ENCODE assay signal across 9 cellular contexts in the genomic region with DNA sequence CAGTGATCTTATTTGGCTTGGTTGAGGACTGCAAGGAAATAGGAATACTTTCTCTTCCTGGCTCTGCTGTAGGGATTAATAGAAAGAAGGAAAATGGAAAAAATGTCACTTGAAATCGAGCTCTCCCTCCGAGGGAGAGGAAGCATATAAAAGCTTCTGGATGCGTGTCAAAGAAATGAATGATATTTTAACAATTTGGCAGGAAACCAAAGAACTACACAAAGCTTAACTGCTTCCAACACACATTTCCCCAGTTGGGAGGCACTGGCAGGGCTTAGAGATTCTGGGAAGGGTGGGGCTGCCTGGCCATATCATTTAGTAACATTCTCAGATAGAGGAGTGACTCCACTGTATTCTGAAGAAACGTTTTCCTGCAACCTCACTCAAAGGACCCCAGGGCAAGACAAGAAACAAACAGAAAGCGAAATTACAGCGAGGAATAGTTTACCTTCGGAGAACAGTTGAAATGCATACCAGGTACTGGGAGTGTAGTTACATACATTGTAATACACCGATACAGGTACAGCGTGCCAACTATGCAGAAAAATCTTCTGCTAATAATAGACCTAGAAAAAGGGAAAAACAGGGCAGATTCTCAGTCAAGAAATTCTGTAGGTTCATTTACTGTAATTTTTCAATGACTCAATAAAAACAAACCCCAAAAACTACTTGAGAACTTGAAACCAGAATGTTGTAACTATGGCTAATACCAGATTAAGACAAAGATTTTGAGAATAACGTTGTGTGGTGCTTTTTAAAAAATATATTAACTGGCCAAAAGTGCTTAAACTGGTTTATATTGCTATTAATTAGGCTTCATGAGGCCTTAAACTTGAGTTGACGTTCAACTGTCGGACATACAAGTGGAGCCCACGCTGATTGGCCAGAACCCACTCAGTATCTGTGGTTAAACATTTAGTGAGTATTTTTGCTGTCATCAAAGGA.
DNase-seq lines count a peak whose midpoint lies in the region; ATAC-seq and TF ChIP-seq lines count a peak whose summit lies in the region.
"Had no signal": no experiment of that assay in that cellular context is flagged by ENCODE, and none has a peak within 500 bp of the region (broad histone marks: within the 10 kb centered on the region; RNA-seq: fewer than 3 reads in every experiment).

No MANE protein-coding gene starts in this region.

- no peak overlapping the region for H3K9ac ChIP-seq in endodermal cell (ENCODE audit: extremely low read depth, low read length, poor library complexity, severe bottlenecking)

- POLR2A ChIA-PET in RWPE1 (lab: Yijun Ruan, JAX; ENCODE audit: low non-redundant PET), result no interaction called here

- no peaks in the 10 kb centered on the region for H3K27me3 Mint-ChIP-seq in endodermal cell (ENCODE audit: insufficient read depth)
- no peaks in the 10 kb centered on the region for H3K27me3 Mint-ChIP-seq in activated naive CD8-positive, alpha-beta T cell treated with anti-CD3 and anti-CD28 coated beads for 36 hours

- H3K27ac ChIP-seq in RWPE1, result no peak overlapping the region
- H3K27ac ChIP-seq in psoas muscle, result peak overlapping the region; percentile 77
- H3K27ac ChIP-seq in endodermal cell (ENCODE audit: low read depth, low read length), result no peak overlapping the region

- TF ChIP-seq CTCF in RWPE1 (conservative IDR thresholded peaks at IDR 0.05; ENCODE audit: low read depth), result no peak
- no peak for TF ChIP-seq CTCF in psoas muscle (IDR thresholded peaks at IDR 0.05)
- no peak for TF ChIP-seq CTCF in endodermal cell (conservative IDR thresholded peaks at IDR 0.05)

- H3K27me3 ChIP-seq in psoas muscle (ENCODE audit: insufficient read depth in 3 of 3, low read length in 2 of 3) (no peaks in the 10 kb centered on the region), endodermal cell (ENCODE audit: control insufficient read depth, insufficient read depth, low read length, poor library complexity, severe bottlenecking) (no peaks in the 10 kb centered on the region)

- H3K4me3 ChIP-seq in psoas muscle, result peak overlapping the region; percentile 61
- no peak overlapping the region for H3K4me3 ChIP-seq in endodermal cell (ENCODE audit: low read length)

- H3K27ac Mint-ChIP-seq in endodermal cell, result no peak overlapping the region
- H3K27ac Mint-ChIP-seq in activated naive CD8-positive, alpha-beta T cell treated with anti-CD3 and anti-CD28 coated beads for 36 hours, result no peak overlapping the region

- intact Hi-C loops in psoas muscle (cut with DNase I), result loop anchor here in 1 of 2 donors (5.0 kb wide), 1 partner anchor 295 kb away; the partner anchor contains the start of gene SGMS1

- H3K9me3 Mint-ChIP-seq in endodermal cell, result no peaks in the 10 kb centered on the region
- no peaks in the 10 kb centered on the region for H3K9me3 Mint-ChIP-seq in activated naive CD8-positive, alpha-beta T cell treated with anti-CD3 and anti-CD28 coated beads for 36 hours

- peaks cover 5% of the 10 kb centered on the region for H3K4me1 Mint-ChIP-seq in endodermal cell
- peaks cover 2% of the 10 kb centered on the region for H3K4me1 Mint-ChIP-seq in activated naive CD8-positive, alpha-beta T cell treated with anti-CD3 and anti-CD28 coated beads for 36 hours

- peak; percentile 44 to 81 (median 64) for ATAC-seq in psoas muscle
- ATAC-seq in HG03159 (IDR thresholded peaks at IDR 0.05; ENCODE audit: unreplicated experiment), result no peak

- H3K4me1 ChIP-seq in psoas muscle (peaks cover 45% of the 10 kb centered on the region), endodermal cell (ENCODE audit: control insufficient read depth, insufficient read depth, low read length) (no peaks in the 10 kb centered on the region)

- DNase-seq in EH (ENCODE audit: low read depth), result peak; percentile 93
- peak; percentile 63 for DNase-seq in RWPE1 (ENCODE audit: low spot score)
- DNase-seq in fibroblast of gingiva (ENCODE audit: low read depth), result peak; percentile 89
- peak in 1 of 2 donors; percentile 20 for DNase-seq in psoas muscle
- no peak for DNase-seq in NCI-H82 treated with DMSO at 0.1 percent for 48 hours (lab: John Stamatoyannopoulos, UW; ENCODE audit: unreplicated experiment)
- DNase-seq in endodermal cell, result no peak
- no peak for DNase-seq in activated naive CD8-positive, alpha-beta T cell treated with anti-CD3 and anti-CD28 coated beads for 36 hours
- DNase-seq: NCI-H1417 treated with DMSO at 0.1 percent for 48 hours had no signal

- no peaks in the 10 kb centered on the region for H3K36me3 Mint-ChIP-seq in endodermal cell (ENCODE audit: low read depth)
- H3K36me3 Mint-ChIP-seq in activated naive CD8-positive, alpha-beta T cell treated with anti-CD3 and anti-CD28 coated beads for 36 hours, result peaks cover 19% of the 10 kb centered on the region

- WGBS in psoas muscle, 3 donors, result 31 to 35% (median 33%) methylated on average over 13 of the region's 13 CpGs
- 89 to 100% methylated on average over 7 to 13 of the region's 13 CpGs for WGBS in endodermal cell (ENCODE audit: insufficient coverage in 1 of 2, insufficient read length in 1 of 2), 2 experiments

- H3K36me3 ChIP-seq in psoas muscle (ENCODE audit: insufficient read depth in 1 of 2, low read depth in 1 of 2) (no peaks in the 10 kb centered on the region), endodermal cell (ENCODE audit: control insufficient read depth, insufficient read depth, low read length) (no peaks in the 10 kb centered on the region)

- no peak overlapping the region for H3K4me3 Mint-ChIP-seq in endodermal cell
- H3K4me3 Mint-ChIP-seq in activated naive CD8-positive, alpha-beta T cell treated with anti-CD3 and anti-CD28 coated beads for 36 hours, result no peak overlapping the region

- H3K9me3 ChIP-seq in psoas muscle, result no peaks in the 10 kb centered on the region
- no peaks in the 10 kb centered on the region for H3K9me3 ChIP-seq in endodermal cell (ENCODE audit: control insufficient read depth, low read length)

- CTCF ChIA-PET in RWPE1 (lab: Yijun Ruan, JAX), result no interaction called here

Comparison
In these comparisons a context has a peak if more than half of its experiments do, and no peak if none do; other contexts are left out.
1. DNase-seq: peak in EH (single experiment), RWPE1 (single experiment) and fibroblast of gingiva (single experiment); none in NCI-H82 treated with DMSO at 0.1 percent for 48 hours (single experiment), endodermal cell (single experiment) and activated naive CD8-positive, alpha-beta T cell treated with anti-CD3 and anti-CD28 coated beads for 36 hours (single experiment).